Comparison of ENCODE assay signal across 1 cellular context in the genomic region with DNA sequence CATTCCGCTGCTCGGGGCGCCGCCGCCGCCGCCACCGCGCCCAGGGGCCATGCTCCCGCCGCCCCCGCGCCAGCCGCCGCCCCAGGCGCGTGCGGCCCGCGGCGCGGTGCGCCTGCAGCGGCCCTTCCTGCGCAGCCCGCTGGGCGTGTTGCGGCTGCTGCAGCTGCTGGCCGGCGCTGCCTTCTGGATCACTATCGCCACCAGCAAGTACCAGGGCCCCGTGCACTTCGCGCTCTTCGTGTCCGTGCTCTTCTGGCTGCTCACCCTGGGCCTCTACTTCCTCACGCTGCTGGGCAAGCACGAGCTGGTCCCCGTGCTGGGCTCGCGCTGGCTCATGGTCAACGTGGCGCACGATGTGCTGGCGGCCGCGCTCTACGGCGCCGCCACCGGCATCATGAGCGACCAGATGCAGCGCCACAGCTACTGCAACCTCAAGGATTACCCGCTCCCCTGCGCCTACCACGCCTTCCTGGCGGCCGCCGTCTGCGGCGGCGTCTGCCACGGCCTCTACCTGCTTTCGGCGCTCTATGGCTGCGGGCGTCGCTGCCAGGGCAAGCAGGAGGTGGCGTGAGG.
TF ChIP-seq lines count a peak whose summit lies in the region.

No MANE protein-coding gene starts in this region.

TF ChIP-seq in GM23338, 12 proteins besides CTCF, POLR2A, EP300 and RAD21 (continued from another document):
- TF ChIP-seq, protein P1, sequence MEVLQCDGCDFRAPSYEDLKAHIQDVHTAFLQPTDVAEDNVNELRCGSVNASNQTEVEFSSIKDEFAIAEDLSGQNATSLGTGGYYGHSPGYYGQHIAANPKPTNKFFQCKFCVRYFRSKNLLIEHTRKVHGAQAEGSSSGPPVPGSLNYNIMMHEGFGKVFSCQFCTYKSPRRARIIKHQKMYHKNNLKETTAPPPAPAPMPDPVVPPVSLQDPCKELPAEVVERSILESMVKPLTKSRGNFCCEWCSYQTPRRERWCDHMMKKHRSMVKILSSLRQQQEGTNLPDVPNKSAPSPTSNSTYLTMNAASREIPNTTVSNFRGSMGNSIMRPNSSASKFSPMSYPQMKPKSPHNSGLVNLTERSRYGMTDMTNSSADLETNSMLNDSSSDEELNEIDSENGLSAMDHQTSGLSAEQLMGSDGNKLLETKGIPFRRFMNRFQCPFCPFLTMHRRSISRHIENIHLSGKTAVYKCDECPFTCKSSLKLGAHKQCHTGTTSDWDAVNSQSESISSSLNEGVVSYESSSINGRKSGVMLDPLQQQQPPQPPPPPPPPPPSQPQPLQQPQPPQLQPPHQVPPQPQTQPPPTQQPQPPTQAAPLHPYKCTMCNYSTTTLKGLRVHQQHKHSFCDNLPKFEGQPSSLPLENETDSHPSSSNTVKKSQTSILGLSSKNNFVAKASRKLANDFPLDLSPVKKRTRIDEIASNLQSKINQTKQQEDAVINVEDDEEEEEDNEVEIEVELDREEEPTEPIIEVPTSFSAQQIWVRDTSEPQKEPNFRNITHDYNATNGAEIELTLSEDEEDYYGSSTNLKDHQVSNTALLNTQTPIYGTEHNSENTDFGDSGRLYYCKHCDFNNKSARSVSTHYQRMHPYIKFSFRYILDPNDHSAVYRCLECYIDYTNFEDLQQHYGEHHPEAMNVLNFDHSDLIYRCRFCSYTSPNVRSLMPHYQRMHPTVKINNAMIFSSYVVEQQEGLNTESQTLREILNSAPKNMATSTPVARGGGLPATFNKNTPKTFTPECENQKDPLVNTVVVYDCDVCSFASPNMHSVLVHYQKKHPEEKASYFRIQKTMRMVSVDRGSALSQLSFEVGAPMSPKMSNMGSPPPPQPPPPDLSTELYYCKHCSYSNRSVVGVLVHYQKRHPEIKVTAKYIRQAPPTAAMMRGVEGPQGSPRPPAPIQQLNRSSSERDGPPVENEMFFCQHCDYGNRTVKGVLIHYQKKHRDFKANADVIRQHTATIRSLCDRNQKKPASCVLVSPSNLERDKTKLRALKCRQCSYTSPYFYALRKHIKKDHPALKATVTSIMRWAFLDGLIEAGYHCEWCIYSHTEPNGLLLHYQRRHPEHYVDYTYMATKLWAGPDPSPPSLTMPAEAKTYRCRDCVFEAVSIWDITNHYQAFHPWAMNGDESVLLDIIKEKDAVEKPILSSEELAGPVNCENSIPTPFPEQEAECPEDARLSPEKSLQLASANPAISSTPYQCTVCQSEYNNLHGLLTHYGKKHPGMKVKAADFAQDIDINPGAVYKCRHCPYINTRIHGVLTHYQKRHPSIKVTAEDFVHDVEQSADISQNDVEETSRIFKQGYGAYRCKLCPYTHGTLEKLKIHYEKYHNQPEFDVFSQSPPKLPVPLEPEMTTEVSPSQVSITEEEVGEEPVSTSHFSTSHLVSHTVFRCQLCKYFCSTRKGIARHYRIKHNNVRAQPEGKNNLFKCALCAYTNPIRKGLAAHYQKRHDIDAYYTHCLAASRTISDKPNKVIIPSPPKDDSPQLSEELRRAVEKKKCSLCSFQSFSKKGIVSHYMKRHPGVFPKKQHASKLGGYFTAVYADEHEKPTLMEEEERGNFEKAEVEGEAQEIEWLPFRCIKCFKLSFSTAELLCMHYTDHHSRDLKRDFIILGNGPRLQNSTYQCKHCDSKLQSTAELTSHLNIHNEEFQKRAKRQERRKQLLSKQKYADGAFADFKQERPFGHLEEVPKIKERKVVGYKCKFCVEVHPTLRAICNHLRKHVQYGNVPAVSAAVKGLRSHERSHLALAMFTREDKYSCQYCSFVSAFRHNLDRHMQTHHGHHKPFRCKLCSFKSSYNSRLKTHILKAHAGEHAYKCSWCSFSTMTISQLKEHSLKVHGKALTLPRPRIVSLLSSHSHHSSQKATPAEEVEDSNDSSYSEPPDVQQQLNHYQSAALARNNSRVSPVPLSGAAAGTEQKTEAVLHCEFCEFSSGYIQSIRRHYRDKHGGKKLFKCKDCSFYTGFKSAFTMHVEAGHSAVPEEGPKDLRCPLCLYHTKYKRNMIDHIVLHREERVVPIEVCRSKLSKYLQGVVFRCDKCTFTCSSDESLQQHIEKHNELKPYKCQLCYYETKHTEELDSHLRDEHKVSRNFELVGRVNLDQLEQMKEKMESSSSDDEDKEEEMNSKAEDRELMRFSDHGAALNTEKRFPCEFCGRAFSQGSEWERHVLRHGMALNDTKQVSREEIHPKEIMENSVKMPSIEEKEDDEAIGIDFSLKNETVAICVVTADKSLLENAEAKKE (CRISPR knock-in tag; IDR thresholded peaks at IDR 0.05): no peak
- 0 out of 2 replicates have a peak, but pooled peaks have one; percentile 16 for TF ChIP-seq CREB1 (CRISPR knock-in tag; IDR thresholded peaks at IDR 0.05; ENCODE audit: low read depth)
- no peak for TF ChIP-seq EZH2phosphoT487 (IDR thresholded peaks at IDR 0.05; ENCODE audit: unreplicated experiment)
- no peak for TF ChIP-seq STAT1 (IDR thresholded peaks at IDR 0.05; ENCODE audit: unreplicated experiment)
- TF ChIP-seq ZNF331 (CRISPR knock-in tag; IDR thresholded peaks at IDR 0.05; ENCODE audit: low read depth): no peak
- no peak for TF ChIP-seq EZH2 (IDR thresholded peaks at IDR 0.05; ENCODE audit: low read depth, unreplicated experiment)
- TF ChIP-seq NANOG (IDR thresholded peaks at IDR 0.05; ENCODE audit: borderline replicate concordance): no peak
- TF ChIP-seq, protein P2, sequence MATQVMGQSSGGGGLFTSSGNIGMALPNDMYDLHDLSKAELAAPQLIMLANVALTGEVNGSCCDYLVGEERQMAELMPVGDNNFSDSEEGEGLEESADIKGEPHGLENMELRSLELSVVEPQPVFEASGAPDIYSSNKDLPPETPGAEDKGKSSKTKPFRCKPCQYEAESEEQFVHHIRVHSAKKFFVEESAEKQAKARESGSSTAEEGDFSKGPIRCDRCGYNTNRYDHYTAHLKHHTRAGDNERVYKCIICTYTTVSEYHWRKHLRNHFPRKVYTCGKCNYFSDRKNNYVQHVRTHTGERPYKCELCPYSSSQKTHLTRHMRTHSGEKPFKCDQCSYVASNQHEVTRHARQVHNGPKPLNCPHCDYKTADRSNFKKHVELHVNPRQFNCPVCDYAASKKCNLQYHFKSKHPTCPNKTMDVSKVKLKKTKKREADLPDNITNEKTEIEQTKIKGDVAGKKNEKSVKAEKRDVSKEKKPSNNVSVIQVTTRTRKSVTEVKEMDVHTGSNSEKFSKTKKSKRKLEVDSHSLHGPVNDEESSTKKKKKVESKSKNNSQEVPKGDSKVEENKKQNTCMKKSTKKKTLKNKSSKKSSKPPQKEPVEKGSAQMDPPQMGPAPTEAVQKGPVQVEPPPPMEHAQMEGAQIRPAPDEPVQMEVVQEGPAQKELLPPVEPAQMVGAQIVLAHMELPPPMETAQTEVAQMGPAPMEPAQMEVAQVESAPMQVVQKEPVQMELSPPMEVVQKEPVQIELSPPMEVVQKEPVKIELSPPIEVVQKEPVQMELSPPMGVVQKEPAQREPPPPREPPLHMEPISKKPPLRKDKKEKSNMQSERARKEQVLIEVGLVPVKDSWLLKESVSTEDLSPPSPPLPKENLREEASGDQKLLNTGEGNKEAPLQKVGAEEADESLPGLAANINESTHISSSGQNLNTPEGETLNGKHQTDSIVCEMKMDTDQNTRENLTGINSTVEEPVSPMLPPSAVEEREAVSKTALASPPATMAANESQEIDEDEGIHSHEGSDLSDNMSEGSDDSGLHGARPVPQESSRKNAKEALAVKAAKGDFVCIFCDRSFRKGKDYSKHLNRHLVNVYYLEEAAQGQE (IDR thresholded peaks at IDR 0.05; ENCODE audit: unreplicated experiment): no peak
- TF ChIP-seq POLR2AphosphoS5 (IDR thresholded peaks at IDR 0.05; ENCODE audit: low read depth): peak; percentile 57
- no peak for TF ChIP-seq ZNF114 (CRISPR knock-in tag; IDR thresholded peaks at IDR 0.05)
